ENCODE assay signal across 11 cellular contexts in the genomic region with DNA sequence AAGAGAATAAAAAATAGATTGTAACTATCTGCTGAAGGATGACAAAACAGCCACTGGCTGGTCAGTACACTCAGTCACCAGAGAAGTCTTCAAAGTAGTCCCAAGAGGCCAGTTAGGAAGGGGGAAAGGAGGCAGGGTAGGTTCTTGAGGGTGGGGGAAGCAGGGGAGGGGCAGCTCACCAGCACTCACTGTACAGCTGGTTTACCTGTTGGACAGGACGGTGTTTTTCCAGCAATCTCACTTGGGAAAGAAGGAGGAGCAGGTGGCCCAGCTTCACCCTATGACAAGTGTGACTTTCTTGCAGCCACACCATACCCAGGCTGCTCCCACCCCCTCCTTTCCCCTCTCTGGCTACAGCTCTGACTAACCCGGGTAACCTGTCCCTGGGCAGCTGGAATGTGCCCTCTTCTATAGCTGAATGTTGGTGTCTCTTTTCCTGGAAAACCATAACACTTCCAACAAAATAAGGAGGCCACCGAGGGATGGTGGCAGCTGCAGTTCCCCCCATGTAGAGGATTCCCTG.
"Had no signal": no experiment of that assay in that cellular context is flagged by ENCODE, and none has a peak within 500 bp of the region (broad histone marks: within the 10 kb centered on the region; RNA-seq: fewer than 3 reads in every experiment).

No MANE protein-coding gene starts in this region.

- ATAC-seq: esophagus mucosa; gastrocnemius medialis; heart right ventricle; left cardiac atrium; naive thymus-derived CD8-positive, alpha-beta T cell; right cardiac atrium; stimulated activated naive CD8-positive, alpha-beta T cell treated with anti-CD3 and anti-CD28 coated beads, Interleukin-15, Interleukin-2, amounts not matched to agents 100 U/mL and 50 U/mL, for 24 hours had no signal

- H3K36me3 Mint-ChIP-seq: naive thymus-derived CD8-positive, alpha-beta T cell had no signal

- H3K4me1 Mint-ChIP-seq: naive thymus-derived CD8-positive, alpha-beta T cell had no signal

- H3K4me3 Mint-ChIP-seq: naive thymus-derived CD8-positive, alpha-beta T cell had no signal

- DNase-seq: effector memory CD4-positive, alpha-beta T cell; gastrocnemius medialis; heart right ventricle; left cardiac atrium; mesendoderm; naive thymus-derived CD8-positive, alpha-beta T cell; right cardiac atrium; stimulated activated CD4-positive, alpha-beta T cell treated with anti-CD3 and anti-CD28 coated beads, Interleukin-2, amount 100 ng/mL, for 48 hours; stimulated activated naive CD8-positive, alpha-beta T cell treated with anti-CD3 and anti-CD28 coated beads, Interleukin-15, Interleukin-2, amounts not matched to agents 100 U/mL and 50 U/mL, for 24 hours; tibial artery had no signal

- H3K27ac Mint-ChIP-seq: naive thymus-derived CD8-positive, alpha-beta T cell had no signal
